Comparison of ENCODE assay signal across 8 cellular contexts in genomic region chr11:67303132-67303988, GRCh38. TPM values are rescaled to one million over a fixed set of nuclear protein-coding genes. Genes with fewer than 3 reads are reported as not detected.
DNase-seq lines count a peak whose midpoint lies in the region; ATAC-seq, FAIRE-seq and TF ChIP-seq lines count a peak whose summit lies in the region.

SSH3 (plus strand) TSS chr11:67303530; CDS start chr11:67303626, 96 bp downstream.

- H3K36me3 ChIP-seq in ascending aorta = peaks cover 42 to 43% of the 10 kb centered on the region in 2 donors
- peaks cover 0 to 58% (median 11%) of the 10 kb centered on the region in 9 donors for H3K36me3 ChIP-seq in heart right ventricle

- H3K27ac ChIP-seq in ascending aorta (peak within 1 kb of the TSS; percentile 68 to 72), heart right ventricle (peak within 1 kb of the TSS; percentile 29 to 94 (median 83))

- H3K4me3 ChIP-seq in HFF-Myc (replicated peaks; ENCODE audit: low read depth, low read length) = peak within 1 kb of the TSS; percentile 64
- H3K4me3 ChIP-seq in ascending aorta = peak within 1 kb of the TSS; percentile 76 to 97
- H3K4me3 ChIP-seq in heart right ventricle = peak within 1 kb of the TSS; percentile 82 to 97 (median 92)

- peaks cover 7% of the 10 kb centered on the region for H3K36me3 Mint-ChIP-seq in osteocyte (ENCODE audit: unreplicated experiment)

- DNase-seq in AG20443 (ENCODE audit: low spot score) = peak; percentile 87
- no peak for DNase-seq in HFF-Myc (ENCODE audit: extremely low read depth, low read depth)
- DNase-seq in RCC 7860 (ENCODE audit: low spot score) = peak; percentile 49
- DNase-seq in ascending aorta (ENCODE audit: low spot score in 2 of 2) = peak in 1 of 2 donors; percentile 88
- DNase-seq in heart right ventricle = peak; percentile 67 to 83
- no peak for DNase-seq in osteocyte (ENCODE audit: extremely low spot score, unreplicated experiment)

- FAIRE-seq in RCC 7860 (lab: Jason Lieb, UNC) = no peak

- H3K27me3 ChIP-seq in ascending aorta (no peaks in the 10 kb centered on the region), heart right ventricle (no peaks in the 10 kb centered on the region)

- no peaks in the 10 kb centered on the region for H3K27me3 Mint-ChIP-seq in osteocyte (ENCODE audit: unreplicated experiment)

- peak within 1 kb of the TSS; percentile 71 for H3K27ac Mint-ChIP-seq in osteocyte (ENCODE audit: unreplicated experiment)

- ATAC-seq in heart right ventricle (peak; percentile 85 to 90 (median 88)), HG02870 (IDR thresholded peaks at IDR 0.05; ENCODE audit: unreplicated experiment) (no peak), GM18861 (IDR thresholded peaks at IDR 0.05; ENCODE audit: unreplicated experiment) (no peak)

- intact Hi-C loops in ascending aorta (cut with DNase I) = loop anchor here (1.0 to 2.0 kb wide), 2 partner anchors 15 to 40 kb away; partner anchors contain the start of gene ANKRD13D
- intact Hi-C loops in heart right ventricle (cut with DNase I) = loop anchor here in 2 of 10 donors (5.0 kb wide), 1 partner anchor 36 kb away; the partner anchor contains the start of gene GRK2 (in 2 of the 2)

- 0 to 1% methylated on average over 63 to 83 of the region's 83 CpGs for WGBS in heart right ventricle, 2 donors

- H3K9me3 Mint-ChIP-seq in osteocyte (ENCODE audit: unreplicated experiment) = no peaks in the 10 kb centered on the region

- H3K4me1 ChIP-seq in ascending aorta (peaks cover 9 to 18% of the 10 kb centered on the region in 2 donors), heart right ventricle (peaks cover 10 to 36% (median 29%) of the 10 kb centered on the region in 9 donors)

- H3K9me3 ChIP-seq in ascending aorta (no peaks in the 10 kb centered on the region), heart right ventricle (no peaks in the 10 kb centered on the region)

- peak within 1 kb of the TSS; percentile 63 for H3K4me3 Mint-ChIP-seq in osteocyte (ENCODE audit: unreplicated experiment)

- no peak for TF ChIP-seq CTCF in HFF-Myc (IDR thresholded peaks at IDR 0.05; ENCODE audit: low read depth, low read length, missing control alignments)
- TF ChIP-seq CTCF in ascending aorta (IDR thresholded peaks at IDR 0.05) = no peak
- TF ChIP-seq CTCF in heart right ventricle (IDR thresholded peaks at IDR 0.05) = no peak
- TF ChIP-seq CTCF in osteocyte (IDR thresholded peaks at IDR 0.05) = no peak

- H3K4me1 Mint-ChIP-seq in osteocyte (ENCODE audit: unreplicated experiment) = peaks cover 20% of the 10 kb centered on the region

RNA-seq across cellular contexts. Expression of gene SSH3, which starts in this region (rescaled TPM):
- total RNA-seq in ascending aorta = 30.9 TPM
- 10 to 100 TPM; 11.9 to 21.2 (median 15.6) TPM for total RNA-seq in heart right ventricle
- 10 to 100 TPM in 1 of 2 donors, 1 to 10 TPM in 1; 7.8 to 15.5 TPM for polyA plus RNA-seq in heart right ventricle
- 28.5 and 28.6 TPM in 2 replicates for total RNA-seq in osteocyte

Comparison
In these comparisons a context has a peak if more than half of its experiments do, and no peak if none do; other contexts are left out.
1. DNase-seq: peak in AG20443 (single experiment), RCC 7860 (single experiment) and heart right ventricle (2 of 2); none in HFF-Myc (single experiment) and osteocyte (single experiment).
2. ATAC-seq: peak in heart right ventricle (8 of 8); none in HG02870 (single experiment) and GM18861 (single experiment).
3. Peak in every context shown above with its lines, with median percentiles within 50 percentile points of each other: H3K4me3 ChIP-seq.